32 cellular contexts compared by ENCODE assay signal in genomic region chrX:133054761-133055385, GRCh38. TPM values are rescaled to one million over a fixed set of nuclear protein-coding genes. Genes with fewer than 3 reads are reported as not detected.
"Had no signal": no experiment of that assay in that cellular context is flagged by ENCODE, and none has a peak within 500 bp of the region (broad histone marks: within the 10 kb centered on the region; RNA-seq: fewer than 3 reads in every experiment).

No MANE protein-coding gene starts in this region.

- H3K4me1 Mint-ChIP-seq: activated B cell treated with CpG ODN at 0.5 μM for 24 hours; activated CD4-positive, alpha-beta T cell treated with anti-CD3 and anti-CD28 coated beads for 36 hours; activated T-helper 17 cell treated with anti-CD3 and anti-CD28 coated beads, Interleukin-2, amount 50 U/mL, for 72 hours; natural killer cell; stimulated activated memory B cell treated with anti-CD40 and anti-IgM and Interleukin-4, amounts not matched to agents 10 μg/mL and 1 μg/mL and 100 μg/mL, for 72 hours had no signal

- H3K36me3 Mint-ChIP-seq: activated naive CD4-positive, alpha-beta T cell treated with anti-CD3 and anti-CD28 coated beads, Interleukin-2, amount 50 U/mL, for 72 hours; natural killer cell; stimulated activated memory B cell treated with anti-CD40 and anti-IgM and Interleukin-4, amounts not matched to agents 10 μg/mL and 1 μg/mL and 100 μg/mL, for 72 hours had no signal

- FAIRE-seq: kidney, pancreas had no signal

- DNase-seq: activated B cell treated with CpG ODN at 0.5 μM for 24 hours; activated CD4-positive, alpha-beta T cell treated with anti-CD3 and anti-CD28 coated beads for 36 hours; activated CD4-positive, alpha-beta T cell treated with anti-CD3 and anti-CD28 coated beads, Interleukin-2, amount 50 U/mL, for 4 hours; activated CD8-positive, alpha-beta memory T cell treated with anti-CD3 and anti-CD28 coated beads for 24 hours; activated CD8-positive, alpha-beta memory T cell treated with anti-CD3 and anti-CD28 coated beads, Interleukin-2, amount 50 U/mL, for 4 hours; activated T-cell treated with anti-CD3 and anti-CD28 coated beads, Interleukin-2, amount 50 U/mL, for 24 hours; aorta; brain microvascular endothelial cell; caudate nucleus; effector memory CD4-positive, alpha-beta T cell; gastrocnemius medialis; heart left ventricle; kidney; midbrain; natural killer cell; pancreas; psoas muscle; right cardiac atrium; stimulated activated CD4-positive, alpha-beta T cell treated with anti-CD3 and anti-CD28 coated beads, Interleukin-1b, Interleukin-23, amount 100 ng/mL, for 48 hours; T-helper 1 cell; transverse colon; uterus had no signal

- H3K27me3 Mint-ChIP-seq: activated T-helper 17 cell treated with anti-CD3 and anti-CD28 coated beads, Interleukin-2, amount 50 U/mL, for 72 hours; stimulated activated memory B cell treated with anti-CD40 and anti-IgM and Interleukin-4, amounts not matched to agents 10 μg/mL and 1 μg/mL and 100 μg/mL, for 72 hours had no signal

- H3K36me3 ChIP-seq: brain microvascular endothelial cell, gastrocnemius medialis, heart left ventricle, pancreas, transverse colon, uterus had no signal

- H3K4me3 ChIP-seq: gastrocnemius medialis, heart left ventricle, lung, pancreas, psoas muscle, transverse colon, uterus had no signal

- H3K27me3 ChIP-seq: brain microvascular endothelial cell, gastrocnemius medialis, transverse colon had no signal

- H3K4me1 ChIP-seq: gastrocnemius medialis, heart left ventricle, pancreas, psoas muscle, transverse colon, uterus had no signal

- ATAC-seq: activated CD4-positive, alpha-beta T cell treated with anti-CD3 and anti-CD28 coated beads for 36 hours; activated naive CD4-positive, alpha-beta T cell treated with anti-CD3 and anti-CD28 coated beads, Interleukin-2, amount 50 U/mL, for 72 hours; activated T-helper 17 cell treated with anti-CD3 and anti-CD28 coated beads, Interleukin-2, amount 50 U/mL, for 72 hours; gastrocnemius medialis; heart left ventricle; left lobe of liver; natural killer cell; pancreas; psoas muscle; right cardiac atrium; stimulated activated memory B cell treated with anti-CD40 and anti-IgM and Interleukin-4, amounts not matched to agents 10 μg/mL and 1 μg/mL and 100 μg/mL, for 72 hours had no signal

- H3K27ac ChIP-seq: brain microvascular endothelial cell, gastrocnemius medialis, heart left ventricle, pancreas, psoas muscle, transverse colon, uterus had no signal

- H3K27ac Mint-ChIP-seq: activated B cell treated with CpG ODN at 0.5 μM for 24 hours; activated CD4-positive, alpha-beta T cell treated with anti-CD3 and anti-CD28 coated beads for 36 hours; activated naive CD4-positive, alpha-beta T cell treated with anti-CD3 and anti-CD28 coated beads, Interleukin-2, amount 50 U/mL, for 72 hours; activated T-cell treated with anti-CD3 and anti-CD28 coated beads, Interleukin-2, amount 50 U/mL, for 24 hours; activated T-helper 17 cell treated with anti-CD3 and anti-CD28 coated beads, Interleukin-2, amount 50 U/mL, for 72 hours; natural killer cell; stimulated activated memory B cell treated with anti-CD40 and anti-IgM and Interleukin-4, amounts not matched to agents 10 μg/mL and 1 μg/mL and 100 μg/mL, for 72 hours had no signal

- H3K4me3 Mint-ChIP-seq: activated B cell treated with CpG ODN at 0.5 μM for 24 hours; activated CD4-positive, alpha-beta T cell treated with anti-CD3 and anti-CD28 coated beads for 36 hours; activated T-cell treated with anti-CD3 and anti-CD28 coated beads, Interleukin-2, amount 50 U/mL, for 24 hours; activated T-helper 17 cell treated with anti-CD3 and anti-CD28 coated beads, Interleukin-2, amount 50 U/mL, for 72 hours; natural killer cell; stimulated activated memory B cell treated with anti-CD40 and anti-IgM and Interleukin-4, amounts not matched to agents 10 μg/mL and 1 μg/mL and 100 μg/mL, for 72 hours had no signal

- H3K9me3 ChIP-seq: gastrocnemius medialis, heart left ventricle, pancreas, psoas muscle, transverse colon, uterus had no signal

- H3K9me3 Mint-ChIP-seq: activated B cell treated with CpG ODN at 0.5 μM for 24 hours; activated naive CD4-positive, alpha-beta T cell treated with anti-CD3 and anti-CD28 coated beads, Interleukin-2, amount 50 U/mL, for 72 hours; activated T-cell treated with anti-CD3 and anti-CD28 coated beads, Interleukin-2, amount 50 U/mL, for 24 hours; activated T-helper 17 cell treated with anti-CD3 and anti-CD28 coated beads, Interleukin-2, amount 50 U/mL, for 72 hours; natural killer cell; stimulated activated memory B cell treated with anti-CD40 and anti-IgM and Interleukin-4, amounts not matched to agents 10 μg/mL and 1 μg/mL and 100 μg/mL, for 72 hours had no signal

RNA-seq across cellular contexts. Expression of gene USP26, which starts 42.0 kb away (rescaled TPM):
- total RNA-seq: activated B cell treated with CpG ODN at 0.5 μM for 24 hours; activated CD4-positive, alpha-beta T cell treated with anti-CD3 and anti-CD28 coated beads for 36 hours; activated naive CD4-positive, alpha-beta T cell treated with anti-CD3 and anti-CD28 coated beads, Interleukin-2, amount 50 U/mL, for 72 hours; activated T-helper 17 cell treated with anti-CD3 and anti-CD28 coated beads, Interleukin-2, amount 50 U/mL, for 72 hours; aorta; dermis microvascular lymphatic vessel endothelial cell; gastrocnemius medialis; heart left ventricle; kidney; left lobe of liver; lung; natural killer cell; pancreas; psoas muscle; right cardiac atrium; skeletal muscle tissue; temporal lobe; transverse colon; uterus had no signal
- polyA plus RNA-seq: adipose tissue, aorta, esophagus, heart left ventricle, lung, pancreas, psoas muscle, right cardiac atrium had no signal
